In genomic region chr14:95041477-95042020, GRCh38 we compare ENCODE assay signal across 14 cellular contexts.
"Had no signal": no experiment of that assay in that cellular context is flagged by ENCODE, and none has a peak within 500 bp of the region (broad histone marks: within the 10 kb centered on the region; RNA-seq: fewer than 3 reads in every experiment).

No MANE protein-coding gene starts in this region.

- H3K4me1 ChIP-seq: adrenal gland, esophagus squamous epithelium, prostate gland, right lobe of liver, spleen had no signal

- H3K27me3 ChIP-seq: right lobe of liver had no signal

- H3K36me3 ChIP-seq: adrenal gland, esophagus squamous epithelium, prostate gland, right lobe of liver, spleen had no signal

- H3K27ac ChIP-seq: adrenal gland, esophagus squamous epithelium, prostate gland, right lobe of liver, spleen had no signal

- H3K9me3 ChIP-seq: adrenal gland, esophagus squamous epithelium, prostate gland, right lobe of liver, spleen had no signal

- ATAC-seq: right lobe of liver; stimulated activated naive CD8-positive, alpha-beta T cell treated with anti-CD3 and anti-CD28 coated beads, Interleukin-15, amount 100 ng/mL, for 72 hours; T-cell had no signal

- DNase-seq: activated CD4-positive, alpha-beta T cell treated with anti-CD3 and anti-CD28 coated beads, Interleukin-2, amount 10 ng/mL, durations not matched to agents 7 days and 5 days; activated T-cell treated with anti-CD3 and anti-CD28 coated beads, Interleukin-2, amount 50 U/mL, for 1 hour; esophagus squamous epithelium; glutamatergic neuron; hypothalamus; mesendoderm; nucleus accumbens; right lobe of liver; stimulated activated naive CD8-positive, alpha-beta T cell treated with anti-CD3 and anti-CD28 coated beads, Interleukin-15, amount 100 ng/mL, for 72 hours; T-cell; T-helper 9 cell had no signal

- H3K4me3 ChIP-seq: adrenal gland, esophagus squamous epithelium, prostate gland, right lobe of liver, spleen had no signal
